In the genomic region with DNA sequence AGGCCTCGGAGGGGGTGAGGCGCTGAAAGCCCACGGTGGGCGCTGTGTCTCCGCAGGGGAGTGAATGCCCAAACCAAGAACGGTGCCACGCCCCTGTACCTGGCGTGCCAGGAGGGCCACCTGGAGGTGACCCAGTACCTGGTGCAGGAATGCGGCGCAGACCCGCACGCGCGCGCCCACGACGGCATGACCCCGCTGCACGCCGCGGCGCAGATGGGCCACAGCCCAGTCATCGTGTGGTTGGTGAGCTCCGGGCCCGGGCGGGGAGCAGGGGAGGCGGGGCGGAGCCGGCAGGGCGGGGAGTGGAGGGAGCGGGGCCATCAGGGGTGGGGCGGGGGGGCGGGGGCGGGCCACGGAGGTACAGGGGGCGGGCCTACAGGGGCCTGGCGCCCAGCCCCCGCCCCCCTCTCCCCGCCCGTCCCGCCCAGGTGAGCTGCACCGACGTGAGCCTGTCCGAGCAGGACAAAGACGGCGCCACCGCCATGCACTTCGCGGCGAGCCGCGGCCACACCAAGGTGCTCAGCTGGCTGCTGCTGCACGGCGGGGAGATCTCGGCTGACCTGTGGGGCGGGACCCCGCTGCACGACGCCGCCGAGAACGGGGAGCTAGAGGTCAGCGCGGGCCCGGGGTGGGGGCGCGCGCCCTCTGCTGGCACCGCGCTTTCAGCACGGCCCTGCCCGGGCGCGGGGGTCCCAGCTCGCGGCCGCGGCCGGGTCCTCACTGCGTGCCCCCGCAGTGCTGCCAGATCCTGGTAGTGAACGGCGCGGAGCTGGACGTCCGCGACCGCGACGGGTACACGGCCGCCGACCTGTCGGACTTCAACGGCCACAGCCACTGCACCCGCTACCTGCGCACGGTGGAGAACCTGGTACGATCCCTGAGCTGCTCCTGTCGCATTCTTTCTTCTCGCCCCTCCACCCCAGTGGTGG, we compare ENCODE assay signal across 1 cellular context.
TF ChIP-seq lines count a peak whose summit lies in the region.

No MANE protein-coding gene starts in this region.

TF ChIP-seq in H1, 55 proteins besides CTCF, POLR2A, EP300 and RAD21:
- TF ChIP-seq SP2 (IDR thresholded peaks at IDR 0.05; ENCODE audit: low read length): no peak
- TF ChIP-seq RXRA (IDR thresholded peaks at IDR 0.05; ENCODE audit: insufficient read depth, low read depth, low read length): no peak
- no peak for TF ChIP-seq RBBP5 (IDR thresholded peaks at IDR 0.05; ENCODE audit: borderline replicate concordance, low read depth, low read length)
- 0 out of 2 replicates have a peak, but pooled peaks have one; percentile 13 for TF ChIP-seq JUND (IDR thresholded peaks at IDR 0.05; ENCODE audit: low read length)
- TF ChIP-seq MAFK (IDR thresholded peaks at IDR 0.05; ENCODE audit: low read depth, low read length): no peak
- TF ChIP-seq TAF1 (IDR thresholded peaks at IDR 0.05; ENCODE audit: low read depth, low read length): 0 out of 2 replicates have a peak, but pooled peaks have one; percentile 22
- no peak for TF ChIP-seq SP1 (IDR thresholded peaks at IDR 0.05; ENCODE audit: low read depth, low read length)
- TF ChIP-seq ASH2L (IDR thresholded peaks at IDR 0.05; ENCODE audit: low read length): peak; percentile 25
